19 cellular contexts compared by ENCODE assay signal in the genomic region with DNA sequence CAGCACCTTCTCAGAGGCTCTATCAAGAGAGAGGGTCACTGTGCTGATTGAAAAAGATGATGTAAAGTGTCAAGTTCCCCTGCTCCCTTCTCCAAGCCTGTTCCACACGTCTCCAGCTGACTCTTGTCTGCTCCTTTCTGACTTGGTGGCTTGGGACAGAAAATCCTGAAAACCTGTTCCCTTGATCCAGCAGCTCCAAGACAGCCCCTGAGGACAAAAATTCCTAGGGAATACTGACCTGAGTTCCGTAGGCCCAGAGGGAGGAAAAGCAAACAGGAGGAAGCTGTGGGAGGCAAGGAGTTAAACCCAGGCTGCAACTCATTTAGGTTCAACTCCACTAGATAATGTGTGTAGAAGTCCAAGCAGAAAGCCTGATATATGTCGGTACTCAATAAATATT. TPM values are rescaled to one million over a fixed set of nuclear protein-coding genes. Genes with fewer than 3 reads are reported as not detected.
DNase-seq lines count a peak whose midpoint lies in the region; ATAC-seq, FAIRE-seq and TF ChIP-seq lines count a peak whose summit lies in the region.
"Had no signal": no experiment of that assay in that cellular context is flagged by ENCODE, and none has a peak within 500 bp of the region (broad histone marks: within the 10 kb centered on the region; RNA-seq: fewer than 3 reads in every experiment).

No MANE protein-coding gene starts in this region.

- H4K8ac ChIP-seq in neuronal stem cell (ENCODE audit: low read depth, low read length), result no peak overlapping the region

- no peak overlapping the region for H3K23ac ChIP-seq in neuronal stem cell (ENCODE audit: low read depth, low read length, poor library complexity)

- peaks cover 0 to 15% (median 0%) of the 10 kb centered on the region in 3 experiments for H3K27me3 ChIP-seq in neuronal stem cell (ENCODE audit: control insufficient read depth in 3 of 3, insufficient read depth in 3 of 3, low read depth in 1 of 3, low read length in 3 of 3)

- no peak overlapping the region for H2AK5ac ChIP-seq in neuronal stem cell (ENCODE audit: low read depth, low read length)

- H3K4me1 ChIP-seq in neuronal stem cell (ENCODE audit: control insufficient read depth in 2 of 2, insufficient read depth in 1 of 2, low read depth in 1 of 2, low read length in 2 of 2), result peaks cover 9 to 18% of the 10 kb centered on the region in 2 donors

- DNase-seq in memory B cell (ENCODE audit: low spot score in 2 of 2) (no peak), neuronal stem cell (ENCODE audit: low spot score) (no peak), DMS153 treated with DMSO at 0.1 percent for 48 hours (lab: John Stamatoyannopoulos, UW; ENCODE audit: unreplicated experiment) (no peak), GM12891 (ENCODE audit: insufficient read length, low spot score) (no peak), NCI-H2227 (lab: John Stamatoyannopoulos, UW; ENCODE audit: unreplicated experiment) (no peak)
- DNase-seq: CD8-positive, alpha-beta T cell; COR-L47; DMS153; DND-41; GF-D8 had no signal

- no peaks in the 10 kb centered on the region for H3K79me1 ChIP-seq in neuronal stem cell (ENCODE audit: low read depth, low read length)

- H4K91ac ChIP-seq in neuronal stem cell (ENCODE audit: low read depth, low read length, poor library complexity), result no peak overlapping the region

- H2BK5ac ChIP-seq in neuronal stem cell (ENCODE audit: low read length), result no peak overlapping the region

- H3K27ac ChIP-seq in neuronal stem cell (replicated peaks; ENCODE audit: low read length), result no peak overlapping the region
- H3K27ac ChIP-seq: A549 had no signal

- peak overlapping the region; percentile 6 for H3K18ac ChIP-seq in neuronal stem cell (ENCODE audit: low read length)

- H3K36me3 ChIP-seq in neuronal stem cell (replicated peaks in 1 of 2; ENCODE audit: control insufficient read depth in 2 of 2, insufficient read depth in 2 of 2, low read length in 2 of 2), result no peaks in the 10 kb centered on the region

- WGBS in neuronal stem cell (ENCODE audit: extremely low coverage in 2 of 2, insufficient read length in 2 of 2, insufficient replicate concordance in 1 of 2), 2 donors, result no CpG with 5 or more reads among the region's 3 CpGs

- no peaks in the 10 kb centered on the region for H3K9me3 Mint-ChIP-seq in brain
- H3K9me3 Mint-ChIP-seq in memory B cell, result no peaks in the 10 kb centered on the region
- H3K9me3 Mint-ChIP-seq: CD14-positive monocyte; CD8-positive, alpha-beta T cell had no signal

- no peak overlapping the region for H3K4ac ChIP-seq in neuronal stem cell (ENCODE audit: low read length)

- H3K36me3 Mint-ChIP-seq in brain (no peaks in the 10 kb centered on the region), memory B cell (no peaks in the 10 kb centered on the region)
- H3K36me3 Mint-ChIP-seq: CD14-positive monocyte; CD8-positive, alpha-beta T cell had no signal

- no peak overlapping the region for H2BK120ac ChIP-seq in neuronal stem cell (ENCODE audit: low read depth, low read length)

- ATAC-seq in memory B cell (ENCODE audit: low read depth) (no peak), HG03521 (IDR thresholded peaks at IDR 0.05; ENCODE audit: unreplicated experiment) (no peak)
- ATAC-seq: A549; CD8-positive, alpha-beta T cell; HepG2 had no signal

- TF ChIP-seq POLR2A in GM12891 (IDR thresholded peaks at IDR 0.05; ENCODE audit: low read depth, low read length), result no peak

- H3K27ac Mint-ChIP-seq in brain (peak overlapping the region in 3 of 5 experiments; percentile 22 to 91 (median 32)), memory B cell (peak overlapping the region; percentile 18)
- H3K27ac Mint-ChIP-seq: CD14-positive monocyte; CD8-positive, alpha-beta T cell had no signal

- FAIRE-seq in GM12891 (lab: Jason Lieb, UNC), result no peak
- FAIRE-seq: A549, D721Med, GM12892, GM19239, HepG2, HTR-8/SVneo had no signal

- H3K27me3 Mint-ChIP-seq in brain (peaks cover 9% of the 10 kb centered on the region), memory B cell (peaks cover 11% of the 10 kb centered on the region)

- H2AFZ ChIP-seq in neuronal stem cell (ENCODE audit: low read length), result no peak overlapping the region

- no peak overlapping the region for H2BK15ac ChIP-seq in neuronal stem cell (ENCODE audit: low read length)

- H3K4me2 ChIP-seq in neuronal stem cell (ENCODE audit: insufficient read depth, low read length, poor library complexity, severe bottlenecking), result no peak overlapping the region
- H3K4me2 ChIP-seq: A549 had no signal

- TF ChIP-seq CTCF in brain (conservative IDR thresholded peaks at IDR 0.05), result no peak

- H3K14ac ChIP-seq in neuronal stem cell (ENCODE audit: low read length), result no peak overlapping the region

- H3K9me3 ChIP-seq in neuronal stem cell (replicated peaks in 1 of 2; ENCODE audit: control insufficient read depth in 2 of 2, insufficient read depth in 1 of 2, low read depth in 1 of 2, low read length in 2 of 2), result no peaks in the 10 kb centered on the region
- H3K9me3 ChIP-seq: A549 had no signal

- H3K4me3 ChIP-seq in neuronal stem cell (ENCODE audit: low read length in 2 of 2), result no peak overlapping the region
- H3K4me3 ChIP-seq: A549 had no signal

- no peak overlapping the region for H3K4me3 Mint-ChIP-seq in brain
- no peak overlapping the region for H3K4me3 Mint-ChIP-seq in memory B cell
- H3K4me3 Mint-ChIP-seq: CD14-positive monocyte; CD8-positive, alpha-beta T cell had no signal

- H3K4me1 Mint-ChIP-seq in brain, result peaks cover 56% of the 10 kb centered on the region
- H3K4me1 Mint-ChIP-seq in memory B cell, result no peaks in the 10 kb centered on the region

- no peak overlapping the region for H3K9ac ChIP-seq in neuronal stem cell (ENCODE audit: low read depth, low read length, poor library complexity)

- no peak overlapping the region for H2BK12ac ChIP-seq in neuronal stem cell (ENCODE audit: low read length)

TF ChIP-seq in GM12891, 5 proteins besides CTCF, POLR2A, EP300 and RAD21:
- TF ChIP-seq POLR2AphosphoS5 (IDR thresholded peaks at IDR 0.05; ENCODE audit: low read depth, low read length), result no peak
- no peak for TF ChIP-seq TAF1 (IDR thresholded peaks at IDR 0.05; ENCODE audit: low read depth, low read length)
- TF ChIP-seq PAX5 (IDR thresholded peaks at IDR 0.05; ENCODE audit: insufficient read depth, low read length, severe bottlenecking), result no peak
- no peak for TF ChIP-seq SPI1 (IDR thresholded peaks at IDR 0.05; ENCODE audit: low read depth, low read length)
- TF ChIP-seq POU2F2 (IDR thresholded peaks at IDR 0.05; ENCODE audit: low read depth, low read length), result no peak
TF ChIP-seq in GM12891: peak in this region for 0.

RNA-seq across cellular contexts. Expression of a gene that starts 42.1 kb away (rescaled TPM):
- polyA plus RNA-seq in brain (ENCODE audit: insufficient read depth, low read depth, low replicate concordance), result 95.2 TPM
- polyA plus RNA-seq in neuronal stem cell (2013, experiment 1 of 2), result 22.6 TPM
- polyA plus RNA-seq in neuronal stem cell (2013, experiment 2 of 2), result 22.2 TPM
- 3.6 TPM for polyA plus RNA-seq in GM12891 (2012; ENCODE audit: low read depth, missing spikeins)
